ENCODE assay signal across 8 cellular contexts in the genomic region with DNA sequence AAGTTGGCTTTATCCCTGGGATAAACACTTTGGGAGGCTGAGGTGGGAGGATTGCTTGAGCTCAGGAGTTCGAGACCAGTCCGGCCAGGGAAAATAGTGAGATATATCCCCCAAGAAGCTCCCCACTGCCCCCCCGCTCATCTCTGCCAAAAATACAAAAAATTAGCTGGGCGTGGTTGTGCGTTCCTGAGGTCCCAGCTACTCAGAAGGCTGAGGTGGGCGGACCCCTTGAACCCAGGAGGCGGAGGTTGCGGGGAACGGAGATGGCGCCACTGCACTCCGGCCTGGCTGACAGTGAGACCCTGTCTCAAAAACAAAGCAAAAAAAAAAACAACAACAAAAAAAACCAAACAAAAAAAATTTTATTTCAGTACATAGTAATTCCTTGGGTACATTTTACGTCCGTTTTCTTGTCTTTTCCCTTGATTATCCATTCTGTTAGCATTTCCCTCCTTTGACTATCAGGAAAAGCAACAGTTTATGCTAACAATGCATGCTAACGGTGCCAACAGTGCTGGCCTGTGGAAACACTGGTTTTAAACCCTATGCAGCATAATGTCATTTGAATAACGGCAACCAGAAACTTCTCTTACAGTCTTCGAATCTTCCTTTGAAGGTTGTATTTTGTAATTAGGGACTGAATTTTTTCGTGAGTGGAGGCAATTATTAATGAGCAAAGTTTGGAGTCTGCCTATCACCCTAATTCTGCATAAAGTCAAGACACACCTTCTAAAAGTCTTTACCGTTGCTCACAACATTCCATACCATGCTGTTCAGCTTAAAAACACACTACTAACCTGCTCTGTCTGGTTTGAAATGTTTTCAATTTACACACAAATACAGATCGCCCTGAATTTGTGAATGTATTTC. TPM values are rescaled to one million over a fixed set of nuclear protein-coding genes. Genes with fewer than 3 reads are reported as not detected.
DNase-seq lines count a peak whose midpoint lies in the region; ATAC-seq and TF ChIP-seq lines count a peak whose summit lies in the region.

No MANE protein-coding gene starts in this region.

- H3K27me3 Mint-ChIP-seq in CD4-positive, alpha-beta memory T cell: no peaks in the 10 kb centered on the region

- ATAC-seq in GM21423 (IDR thresholded peaks at IDR 0.05; ENCODE audit: unreplicated experiment): peak; percentile 5
- no peak for ATAC-seq in thoracic aorta (ENCODE audit: insufficient number of reproducible peaks, low FRiP score, low read depth)

- no peak overlapping the region for H3K9ac ChIP-seq in HUES48 (ENCODE audit: low read depth, low read length)

- intact Hi-C loops in CD4-positive, alpha-beta memory T cell (cut with micrococcal nuclease): loop anchor here (1.0 to 2.0 kb wide), 5 partner anchors 36 to 629 kb away; a partner anchor contains a TSS
- intact Hi-C loops in adrenal gland (cut with DNase I): loop anchor here in 1 of 2 donors (10.0 kb wide), 1 partner anchor 55 kb away; no protein-coding TSS in a partner anchor

- H3K27me3 ChIP-seq in CD4-positive, alpha-beta memory T cell (ENCODE audit: insufficient read depth, low read length): no peaks in the 10 kb centered on the region
- H3K27me3 ChIP-seq in HUES48 (ENCODE audit: control insufficient read depth, insufficient read depth, low read length) (no peaks in the 10 kb centered on the region), adrenal gland (no peaks in the 10 kb centered on the region), thoracic aorta (replicated peaks; ENCODE audit: insufficient read depth) (no peaks in the 10 kb centered on the region)

- peak overlapping the region; percentile 94 to 98 (median 95) for H3K4me3 Mint-ChIP-seq in CD4-positive, alpha-beta memory T cell

- no peak overlapping the region for H3K27ac ChIP-seq in CD4-positive, alpha-beta memory T cell (ENCODE audit: low read depth, low read length)
- H3K27ac ChIP-seq in HUES48 (ENCODE audit: low read depth, low read length) (peak overlapping the region; percentile 98), adrenal gland (peak overlapping the region in 4 of 5 donors; percentile 16 to 98 (median 64)), thoracic aorta (peak overlapping the region; percentile 51 to 97)

- H3K4me3 ChIP-seq in CD4-positive, alpha-beta memory T cell (ENCODE audit: low read length in 2 of 2): peak overlapping the region in 1 of 2 donors; percentile 100
- H3K4me3 ChIP-seq in HUES48 (ENCODE audit: low read depth, low read length): peak overlapping the region; percentile 92
- peak overlapping the region in 2 of 4 donors; percentile 41 to 95 for H3K4me3 ChIP-seq in adrenal gland
- peak overlapping the region; percentile 89 for H3K4me3 ChIP-seq in thoracic aorta

- H3K9me3 ChIP-seq in CD4-positive, alpha-beta memory T cell (ENCODE audit: control insufficient read depth in 1 of 2, low read length in 2 of 2): no peaks in the 10 kb centered on the region
- H3K9me3 ChIP-seq in HUES48 (ENCODE audit: control insufficient read depth, insufficient read depth, low read length): no peaks in the 10 kb centered on the region
- no peaks in the 10 kb centered on the region for H3K9me3 ChIP-seq in adrenal gland (replicated peaks in 1 of 3)
- no peaks in the 10 kb centered on the region for H3K9me3 ChIP-seq in thoracic aorta

- CTCF ChIA-PET in CD4-positive, alpha-beta memory T cell (lab: Charles Lee; ENCODE audit: partially characterized antibody): interaction anchor here (0.7 to 3.0 kb wide), 15 partner anchors 8 to 181 kb away, joined by 3 to 21 read pairs (median 4); a partner anchor contains a TSS

- no peak for TF ChIP-seq CTCF in adrenal gland (IDR thresholded peaks at IDR 0.05)
- TF ChIP-seq CTCF in thoracic aorta (IDR thresholded peaks at IDR 0.05): no peak

- peaks cover 23 to 66% (median 44%) of the 10 kb centered on the region in 4 donors for H3K4me1 Mint-ChIP-seq in CD4-positive, alpha-beta memory T cell

- DNase-seq in CD4-positive, alpha-beta memory T cell: no peak
- DNase-seq in adrenal gland (peak in 4 of 7 donors; percentile 13 to 56 (median 24)), left kidney (ENCODE audit: low read depth, low spot score) (peak; percentile 19), thoracic aorta (ENCODE audit: low spot score) (no peak), superior temporal gyrus (ENCODE audit: extremely low spot score) (no peak)
- DNase-seq in stimulated activated CD4-positive, alpha-beta T cell treated with anti-CD3 and anti-CD28 coated beads, Interleukin-4, amount 100 ng/mL, for 1 hour: no peak

- no peak for TF ChIP-seq POLR2A in adrenal gland (IDR thresholded peaks at IDR 0.05)

- peaks cover 3 to 6% of the 10 kb centered on the region in 2 donors for H3K36me3 Mint-ChIP-seq in CD4-positive, alpha-beta memory T cell

- WGBS in adrenal gland, 4 donors: 52 to 59% (median 56%) methylated on average over 19 of the region's 19 CpGs

- H3K36me3 ChIP-seq in CD4-positive, alpha-beta memory T cell (ENCODE audit: insufficient read depth, low read length): no peaks in the 10 kb centered on the region
- H3K36me3 ChIP-seq in HUES48 (ENCODE audit: control insufficient read depth, insufficient read depth, low read length) (no peaks in the 10 kb centered on the region), adrenal gland (replicated peaks in 1 of 2) (no peaks in the 10 kb centered on the region), thoracic aorta (no peaks in the 10 kb centered on the region)

- H3K9me3 Mint-ChIP-seq in CD4-positive, alpha-beta memory T cell: peaks cover 0 to 11% (median 2%) of the 10 kb centered on the region in 8 donors

- peak overlapping the region; percentile 91 to 98 (median 97) for H3K27ac Mint-ChIP-seq in CD4-positive, alpha-beta memory T cell

- peaks cover 45% of the 10 kb centered on the region for H3K4me1 ChIP-seq in CD4-positive, alpha-beta memory T cell (ENCODE audit: insufficient read depth, low read length)
- peaks cover 18% of the 10 kb centered on the region for H3K4me1 ChIP-seq in HUES48 (ENCODE audit: control insufficient read depth, insufficient read depth, low read length)
- H3K4me1 ChIP-seq in adrenal gland (replicated peaks in 1 of 2): peaks cover 7 to 23% of the 10 kb centered on the region in 2 donors
- peaks cover 12 to 16% of the 10 kb centered on the region in 2 donors for H3K4me1 ChIP-seq in thoracic aorta (ENCODE audit: control insufficient read depth in 1 of 2, low read depth in 2 of 2)

- POLR2A ChIA-PET in CD4-positive, alpha-beta memory T cell (lab: Charles Lee; ENCODE audit: partially characterized antibody): interaction anchor here (0.6 to 6.4 kb wide), 12 partner anchors 8 to 140 kb away, joined by 3 to 77 read pairs (median 6); a partner anchor contains a TSS

RNA-seq across cellular contexts. Expression of a gene that starts 0.8 kb away (rescaled TPM):
- total RNA-seq in CD4-positive, alpha-beta memory T cell: 10 to 100 TPM; 37.6 to 39.0 TPM
- polyA plus RNA-seq in CD4-positive, alpha-beta memory T cell: 1 to 10 TPM; 6.7 to 7.5 TPM
- total RNA-seq in adrenal gland: 10 to 100 TPM; 13.8 to 32.6 (median 21.7) TPM
- polyA plus RNA-seq in adrenal gland: 10 to 100 TPM in 1 of 3 donors, 1 to 10 TPM in 2; 3.1 to 13.0 (median 3.5) TPM
- total RNA-seq in thoracic aorta: 10 to 100 TPM; 37.9 to 53.6 TPM

RNA-seq across cellular contexts. Expression of a gene that starts 35.3 kb away (rescaled TPM):
- 10 to 100 TPM; 63.0 to 65.6 TPM for total RNA-seq in CD4-positive, alpha-beta memory T cell
- polyA plus RNA-seq in CD4-positive, alpha-beta memory T cell: 10 to 100 TPM; 35.0 to 43.9 TPM
- 10 to 100 TPM in 4 of 8 donors, 1 to 10 TPM in 4; 2.6 to 12.5 (median 9.7) TPM for total RNA-seq in adrenal gland
- polyA plus RNA-seq in adrenal gland: 10 to 100 TPM in 2 of 3 donors, 1 to 10 TPM in 1; 8.5 to 13.4 (median 13.1) TPM
- 10 to 100 TPM in 1 of 2 donors, 1 to 10 TPM in 1; 8.5 to 14.4 TPM for total RNA-seq in thoracic aorta

Comparison
In these comparisons a context has a peak if more than half of its experiments do, and no peak if none do; other contexts are left out.
1. DNase-seq: peak in adrenal gland (4 of 7) and left kidney (single experiment); none in CD4-positive, alpha-beta memory T cell (0 of 5), thoracic aorta (single experiment), superior temporal gyrus (single experiment) and stimulated activated CD4-positive, alpha-beta T cell treated with anti-CD3 and anti-CD28 coated beads, Interleukin-4, amount 100 ng/mL, for 1 hour (single experiment).
2. RNA of a gene that starts 35.3 kb away (total RNA-seq): 63.0 to 65.6 TPM in CD4-positive, alpha-beta memory T cell; 8.5 to 14.4 TPM in thoracic aorta and 2.6 to 12.5 TPM in adrenal gland; every median in the first group is over 4 times any median in the second.